30 cellular contexts compared by ENCODE assay signal in the genomic region with DNA sequence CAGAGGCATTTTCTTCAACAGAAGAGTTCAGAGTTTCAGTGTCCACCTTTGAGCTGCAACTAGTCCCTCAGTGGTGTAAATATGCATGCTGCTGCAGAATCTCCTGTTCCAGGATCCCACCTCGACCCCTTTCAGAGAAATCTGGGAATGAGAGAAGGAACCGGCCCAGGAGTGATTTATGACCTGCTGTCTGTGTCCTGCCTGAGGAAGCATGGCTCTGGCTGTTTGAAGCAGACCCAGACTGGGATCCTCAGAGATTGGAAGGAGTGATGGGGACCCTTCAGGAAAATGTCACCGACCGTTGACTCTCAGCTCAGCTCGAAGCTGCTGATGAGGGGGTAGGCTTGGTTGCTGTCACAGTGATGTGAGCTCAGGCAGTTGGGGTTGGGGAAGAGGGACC.
"Had no signal": no experiment of that assay in that cellular context is flagged by ENCODE, and none has a peak within 500 bp of the region (broad histone marks: within the 10 kb centered on the region; RNA-seq: fewer than 3 reads in every experiment).

No MANE protein-coding gene starts in this region.

- H3K9me3 ChIP-seq: esophagus muscularis mucosa, gastrocnemius medialis, heart left ventricle had no signal

- H3K27me3 ChIP-seq: brain microvascular endothelial cell, foreskin keratinocyte, gastrocnemius medialis had no signal

- ATAC-seq: activated CD4-positive, CD25-positive, alpha-beta regulatory T cell treated with anti-CD3 and anti-CD28 coated beads, Interleukin-2, amount 50 U/mL, for 24 hours; activated CD8-positive, alpha-beta T cell treated with anti-CD3 and anti-CD28 coated beads for 36 hours; activated naive CD4-positive, alpha-beta T cell treated with anti-CD3 and anti-CD28 coated beads, Interleukin-2, amount 50 U/mL, for 72 hours; activated T-cell treated with anti-CD3 and anti-CD28 coated beads, Interleukin-2, amount 50 U/mL, for 4 hours; activated T-helper 17 cell treated with anti-CD3 and anti-CD28 coated beads, Interleukin-2, amount 50 U/mL, for 72 hours; effector memory CD8-positive, alpha-beta T cell; foreskin keratinocyte; gastrocnemius medialis; heart left ventricle had no signal

- DNase-seq: activated B cell treated with CpG ODN at 0.5 μM for 24 hours; activated CD4-positive, alpha-beta T cell treated with anti-CD3 and anti-CD28 coated beads for 48 hours; activated CD4-positive, alpha-beta T cell treated with anti-CD3 and anti-CD28 coated beads, Interleukin-2, amount 50 U/mL, for 1 hour; activated CD4-positive, alpha-beta T cell treated with anti-CD3 and anti-CD28 coated beads, Interleukin-2, amount 50 U/mL, for 48 hours; activated CD8-positive, alpha-beta memory T cell treated with anti-CD3 and anti-CD28 coated beads for 24 hours; activated CD8-positive, alpha-beta T cell treated with anti-CD3 and anti-CD28 coated beads for 36 hours; activated effector memory CD4-positive, alpha-beta T cell treated with Interleukin-2 at 50 U/mL for 16 hours; activated gamma-delta T cell treated with Interleukin-2 at 50 U/mL for 16 hours; activated naive CD4-positive, alpha-beta T cell treated with anti-CD3 and anti-CD28 coated beads for 36 hours; activated naive CD8-positive, alpha-beta T cell treated with anti-CD3 and anti-CD28 coated beads, Interleukin-2, amount 10 ng/mL, durations not matched to agents 7 days and 5 days; activated T-cell treated with anti-CD3 and anti-CD28 coated beads, Interleukin-2, amount 50 U/mL, for 4 hours; brain microvascular endothelial cell; caudate nucleus; cortex of kidney; dermis blood vessel endothelial cell; effector CD4-positive, alpha-beta T cell; effector memory CD8-positive, alpha-beta T cell; erythroblast; foreskin keratinocyte; gastrocnemius medialis; glutamatergic neuron; heart left ventricle; T-helper 1 cell; T-helper 17 cell; T1000; WERI-Rb-1 had no signal

- H3K4me1 ChIP-seq: heart left ventricle had no signal

- H3K36me3 ChIP-seq: brain microvascular endothelial cell, esophagus muscularis mucosa, gastrocnemius medialis, heart left ventricle, WERI-Rb-1 had no signal

- H3K27ac ChIP-seq: brain microvascular endothelial cell, esophagus muscularis mucosa, foreskin keratinocyte, gastrocnemius medialis, heart left ventricle, WERI-Rb-1 had no signal

- H3K4me3 ChIP-seq: esophagus muscularis mucosa, gastrocnemius medialis, heart left ventricle had no signal
